ENCODE assay signal across 12 cellular contexts in the genomic region with DNA sequence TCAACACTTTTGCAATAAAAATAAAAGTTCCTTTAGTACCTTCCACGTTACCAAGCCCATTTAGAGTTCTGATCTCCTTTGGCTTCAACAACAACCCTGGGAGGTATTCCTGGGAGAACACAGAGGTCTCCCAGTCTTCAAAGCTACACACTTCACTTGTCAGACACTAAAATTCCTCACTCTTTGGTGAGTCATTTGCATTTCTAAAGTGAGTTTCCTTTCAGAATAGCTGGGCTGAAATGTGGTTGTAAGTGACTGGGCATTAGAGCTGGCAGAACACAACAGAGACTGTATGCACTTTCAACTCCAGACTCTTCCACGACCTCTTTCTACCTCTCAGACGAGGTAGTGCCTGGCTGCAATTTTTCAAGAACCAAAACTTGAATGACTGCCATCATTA. TPM values are rescaled to one million over a fixed set of nuclear protein-coding genes. Genes with fewer than 3 reads are reported as not detected.
A peak's percentile ranks its signal among the peaks of the same experiment; 100 is the strongest.
DNase-seq lines count a peak whose midpoint lies in the region; ATAC-seq, FAIRE-seq and TF ChIP-seq lines count a peak whose summit lies in the region.
"Had no signal": no experiment of that assay in that cellular context is flagged by ENCODE, and none has a peak within 500 bp of the region (broad histone marks: within the 10 kb centered on the region; RNA-seq: fewer than 3 reads in every experiment).

No MANE protein-coding gene starts in this region.

- CTCF ChIA-PET in activated naive CD4-positive, alpha-beta T cell treated with anti-CD3 and anti-CD28 coated beads for 36 hours (lab: Charles Lee), result interaction anchor here (0.9 kb wide), 1 partner anchor 10 kb away, joined by 4 read pairs; no protein-coding TSS in a partner anchor

- no peaks in the 10 kb centered on the region for H3K9me3 Mint-ChIP-seq in activated naive CD4-positive, alpha-beta T cell treated with anti-CD3 and anti-CD28 coated beads for 36 hours

- TF ChIP-seq POLR2A in GM12891 (IDR thresholded peaks at IDR 0.05; ENCODE audit: low read depth, low read length), result no peak

- intact Hi-C loops in activated naive CD4-positive, alpha-beta T cell treated with anti-CD3 and anti-CD28 coated beads for 36 hours (cut with micrococcal nuclease), result no loop called here

- no peak overlapping the region for H3K4me3 Mint-ChIP-seq in activated naive CD4-positive, alpha-beta T cell treated with anti-CD3 and anti-CD28 coated beads for 36 hours

- no peaks in the 10 kb centered on the region for H3K4me1 Mint-ChIP-seq in activated naive CD4-positive, alpha-beta T cell treated with anti-CD3 and anti-CD28 coated beads for 36 hours (ENCODE audit: low read depth)

- ATAC-seq in HG03342 (IDR thresholded peaks at IDR 0.05; ENCODE audit: unreplicated experiment), result no peak

- no peak for TF ChIP-seq CTCF in AG10803 (conservative IDR thresholded peaks at IDR 0.05; ENCODE audit: low read length)

- no peaks in the 10 kb centered on the region for H3K36me3 Mint-ChIP-seq in activated naive CD4-positive, alpha-beta T cell treated with anti-CD3 and anti-CD28 coated beads for 36 hours (ENCODE audit: low read depth)

- no peak overlapping the region for H3K4me3 ChIP-seq in AG10803 (ENCODE audit: low read length)
- H3K4me3 ChIP-seq: BLaER1 treated with 17β-estradiol and CSF1 and Interleukin-3, amounts not matched to agents 10 nM and 100 nM; prostate gland had no signal

- no peak overlapping the region for H3K27ac Mint-ChIP-seq in activated naive CD4-positive, alpha-beta T cell treated with anti-CD3 and anti-CD28 coated beads for 36 hours

- peak; percentile 57 for DNase-seq in AG10803 (ENCODE audit: low read depth)
- peak; percentile 77 for DNase-seq in LHCN-M2 (ENCODE audit: low read depth)
- peak; percentile 75 for DNase-seq in dermis blood vessel endothelial cell
- DNase-seq in left kidney (ENCODE audit: low read depth, low spot score), result peak; percentile 23
- no peak for DNase-seq in NCI-H69 (lab: John Stamatoyannopoulos, UW)
- no peak for DNase-seq in activated naive CD4-positive, alpha-beta T cell treated with anti-CD3 and anti-CD28 coated beads for 36 hours
- DNase-seq in GM12891 (ENCODE audit: insufficient read length, low spot score), result no peak
- DNase-seq: central memory CD4-positive, alpha-beta T cell; NCI-H1930 had no signal

- FAIRE-seq in GM12891 (lab: Jason Lieb, UNC), result no peak

- no peaks in the 10 kb centered on the region for H3K27me3 Mint-ChIP-seq in activated naive CD4-positive, alpha-beta T cell treated with anti-CD3 and anti-CD28 coated beads for 36 hours (ENCODE audit: low read depth)

TF ChIP-seq in GM12891, 5 proteins besides CTCF, POLR2A, EP300 and RAD21:
- TF ChIP-seq PAX5 (IDR thresholded peaks at IDR 0.05; ENCODE audit: insufficient read depth, low read length, severe bottlenecking) (no peak), SPI1 (IDR thresholded peaks at IDR 0.05; ENCODE audit: low read depth, low read length) (no peak), POLR2AphosphoS5 (IDR thresholded peaks at IDR 0.05; ENCODE audit: low read depth, low read length) (no peak), TAF1 (IDR thresholded peaks at IDR 0.05; ENCODE audit: low read depth, low read length) (no peak), POU2F2 (IDR thresholded peaks at IDR 0.05; ENCODE audit: low read depth, low read length) (no peak)

RNA-seq across cellular contexts. Expression of gene F2RL1, which starts 11.5 kb away (rescaled TPM):
- total RNA-seq in LHCN-M2 (2014; rRNA removed) (0.06 and 0.19 TPM in 2 replicates), dermis blood vessel endothelial cell (24.0 and 30.0 TPM in 2 replicates)
- polyA plus RNA-seq in LHCN-M2 (2012), result 0.04 TPM
- total RNA-seq in activated naive CD4-positive, alpha-beta T cell treated with anti-CD3 and anti-CD28 coated beads for 36 hours, result 1 to 10 TPM; 2.9 to 3.0 TPM
- polyA plus RNA-seq in GM12891 (2012; ENCODE audit: low read depth, missing spikeins), result not detected

RNA-seq across cellular contexts. Expression of gene S100Z, which starts 42.5 kb away (rescaled TPM):
- not detected in 2 replicates for total RNA-seq in LHCN-M2 (2014; rRNA removed)
- not detected for polyA plus RNA-seq in LHCN-M2 (2012)
- total RNA-seq in dermis blood vessel endothelial cell, result not detected in 2 replicates
- total RNA-seq in activated naive CD4-positive, alpha-beta T cell treated with anti-CD3 and anti-CD28 coated beads for 36 hours, result 1 to 10 TPM in 1 of 2 experiments, under 1 TPM in 1; 0.81 to 1.1 TPM
- 0.33 TPM for polyA plus RNA-seq in GM12891 (2012; ENCODE audit: low read depth, missing spikeins)

Comparison
In these comparisons a context has a peak if more than half of its experiments do, and no peak if none do; other contexts are left out.
1. DNase-seq: peak in AG10803 (single experiment), LHCN-M2 (single experiment), dermis blood vessel endothelial cell (single experiment) and left kidney (single experiment); none in NCI-H69 (single experiment), activated naive CD4-positive, alpha-beta T cell treated with anti-CD3 and anti-CD28 coated beads for 36 hours (single experiment) and GM12891 (single experiment).